2 cellular contexts compared by ENCODE assay signal in genomic region chr6:159789377-159790148, GRCh38.
TF ChIP-seq lines count a peak whose summit lies in the region.

Gene TCP1, minus strand, starts transcription at chr6:159789602. Its CDS starts 134 bp downstream, at chr6:159789468.

TF ChIP-seq in IMR-90, 13 proteins besides CTCF, POLR2A, EP300 and RAD21 (continued from another document):
- TF ChIP-seq MXI1 (IDR thresholded peaks at IDR 0.05; ENCODE audit: borderline replicate concordance, low read depth, low read length): peak; percentile 90

TF ChIP-seq in endothelial cell of umbilical vein, 7 proteins besides CTCF, POLR2A, EP300 and RAD21 (continued from another document):
- TF ChIP-seq GATA2 (IDR thresholded peaks at IDR 0.05; ENCODE audit: insufficient read depth, insufficient read length, low read depth, low read length): no peak
TF ChIP-seq in endothelial cell of umbilical vein: peak in this region for 1.
